ENCODE assay signal across 24 cellular contexts in the genomic region with DNA sequence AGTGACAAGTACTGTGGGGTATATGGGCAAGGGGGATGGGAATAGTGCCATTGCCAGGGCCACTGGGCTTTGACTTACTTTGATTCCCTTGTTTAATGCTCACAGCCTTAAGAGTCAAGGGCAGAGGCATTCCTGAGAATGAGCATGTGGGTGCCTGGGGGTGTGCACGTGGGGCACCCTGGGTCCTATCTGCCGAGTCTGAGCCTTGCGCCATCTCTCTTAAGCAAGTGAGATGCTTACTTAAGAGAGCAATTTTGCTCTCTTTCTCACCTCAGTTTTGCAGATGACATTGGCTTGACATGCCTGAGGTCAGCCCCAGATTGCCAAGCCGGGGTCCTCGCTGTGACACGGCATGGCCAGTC. TPM values are rescaled to one million over a fixed set of nuclear protein-coding genes. Genes with fewer than 3 reads are reported as not detected.
A peak's percentile ranks its signal among the peaks of the same experiment; 100 is the strongest.
DNase-seq lines count a peak whose midpoint lies in the region; ATAC-seq and TF ChIP-seq lines count a peak whose summit lies in the region.
"Had no signal": no experiment of that assay in that cellular context is flagged by ENCODE, and none has a peak within 500 bp of the region (broad histone marks: within the 10 kb centered on the region; RNA-seq: fewer than 3 reads in every experiment).

No MANE protein-coding gene starts in this region.

- H3K4me3 ChIP-seq in breast epithelium (no peak overlapping the region), WERI-Rb-1 (ENCODE audit: low read depth, low read length) (no peak overlapping the region), lower lobe of right lung (no peak overlapping the region), upper lobe of right lung (no peak overlapping the region)
- H3K4me3 ChIP-seq: esophagus muscularis mucosa, lung had no signal

- H3K9me3 ChIP-seq in breast epithelium, result no peaks in the 10 kb centered on the region
- no peaks in the 10 kb centered on the region for H3K9me3 ChIP-seq in WERI-Rb-1 (ENCODE audit: severe bottlenecking)
- H3K9me3 ChIP-seq in lower lobe of right lung, result no peaks in the 10 kb centered on the region
- H3K9me3 ChIP-seq in upper lobe of right lung, result no peaks in the 10 kb centered on the region
- H3K9me3 ChIP-seq: esophagus muscularis mucosa had no signal

- TF ChIP-seq CTCF in breast epithelium (IDR thresholded peaks at IDR 0.05), result no peak
- TF ChIP-seq CTCF in MCF 10A (IDR thresholded peaks at IDR 0.05; ENCODE audit: unreplicated experiment), result no peak
- TF ChIP-seq CTCF in WERI-Rb-1 (IDR thresholded peaks at IDR 0.05; ENCODE audit: low read depth, low read length), result no peak
- no peak for TF ChIP-seq CTCF in lower lobe of right lung (IDR thresholded peaks at IDR 0.05)
- TF ChIP-seq CTCF in upper lobe of right lung (IDR thresholded peaks at IDR 0.05), result no peak

- CTCF ChIA-PET in MCF 10A (lab: Yijun Ruan, JAX), result interaction anchor here (0.6 kb wide), 2 partner anchors 42 to 65 kb away, joined by 3 read pairs; no protein-coding TSS in a partner anchor

- H3K9me3 Mint-ChIP-seq in MCF 10A (ENCODE audit: unreplicated experiment), result no peaks in the 10 kb centered on the region
- H3K9me3 Mint-ChIP-seq: CD4-positive, CD25-positive, alpha-beta regulatory T cell; HFFc6; stimulated activated naive CD8-positive, alpha-beta T cell treated with anti-CD3 and anti-CD28 coated beads, Interleukin-15, amount 100 ng/mL, for 72 hours had no signal

- no peak for DNase-seq in breast epithelium (ENCODE audit: low spot score in 2 of 2)
- no peak for DNase-seq in MCF 10A (ENCODE audit: unreplicated experiment)
- no peak for DNase-seq in WERI-Rb-1
- peak; percentile 52 for DNase-seq in lower lobe of right lung
- no peak for DNase-seq in upper lobe of right lung
- DNase-seq in NCI-H146 (lab: John Stamatoyannopoulos, UW), result no peak
- no peak for DNase-seq in HT-29 (ENCODE audit: low spot score)
- DNase-seq in NK-92 (lab: John Stamatoyannopoulos, UW; ENCODE audit: unreplicated experiment), result no peak
- DNase-seq: activated CD4-positive, alpha-beta T cell treated with anti-CD3 and anti-CD28 coated beads, Interleukin-2, amount 50 U/mL, for 48 hours; activated naive CD4-positive, alpha-beta T cell treated with Interleukin-2 at 50 U/mL for 16 hours; activated T-cell treated with anti-CD3 and anti-CD28 coated beads for 4 hours; aorta; CD4-positive, CD25-positive, alpha-beta regulatory T cell; effector memory CD4-positive, alpha-beta T cell; HFFc6; KBM-7; NCI-H1092; NCI-H2081 treated with DMSO at 0.1 percent for 48 hours; occipital lobe; stimulated activated naive CD8-positive, alpha-beta T cell treated with anti-CD3 and anti-CD28 coated beads, Interleukin-15, amount 100 ng/mL, for 72 hours; T-helper 1 cell had no signal

- H3K4me1 ChIP-seq in breast epithelium, result no peaks in the 10 kb centered on the region
- peaks cover 29% of the 10 kb centered on the region for H3K4me1 ChIP-seq in lower lobe of right lung
- H3K4me1 ChIP-seq in upper lobe of right lung, result peaks cover 17% of the 10 kb centered on the region

- no peak overlapping the region for H3K4me3 Mint-ChIP-seq in MCF 10A (ENCODE audit: unreplicated experiment)
- H3K4me3 Mint-ChIP-seq: CD4-positive, CD25-positive, alpha-beta regulatory T cell; HFFc6; stimulated activated naive CD8-positive, alpha-beta T cell treated with anti-CD3 and anti-CD28 coated beads, Interleukin-15, amount 100 ng/mL, for 72 hours had no signal

- no peak overlapping the region for H3K27ac Mint-ChIP-seq in MCF 10A (ENCODE audit: low read depth, unreplicated experiment)
- H3K27ac Mint-ChIP-seq: CD4-positive, CD25-positive, alpha-beta regulatory T cell; HFFc6 had no signal

- intact Hi-C loops in breast epithelium (cut with DNase I; ENCODE audit: low total_unique reads), result no loop called here
- intact Hi-C loops in MCF 10A (cut with micrococcal nuclease), result no loop called here
- intact Hi-C loops in lower lobe of right lung (cut with DNase I), result no loop called here
- intact Hi-C loops in upper lobe of right lung (cut with DNase I), result no loop called here

- H3K27ac ChIP-seq in breast epithelium (peak overlapping the region; percentile 61 to 81), WERI-Rb-1 (peak overlapping the region; percentile 72), lower lobe of right lung (no peak overlapping the region), upper lobe of right lung (no peak overlapping the region)
- H3K27ac ChIP-seq: VCaP had no signal

- TF ChIP-seq POLR2A in breast epithelium (IDR thresholded peaks at IDR 0.05), result no peak

- POLR2A ChIA-PET in MCF 10A (lab: Yijun Ruan, JAX), result no interaction called here

- ATAC-seq in lower lobe of right lung (peak; percentile 57 to 61), upper lobe of right lung (peak; percentile 62)
- ATAC-seq: stimulated activated naive CD8-positive, alpha-beta T cell treated with anti-CD3 and anti-CD28 coated beads, Interleukin-15, amount 100 ng/mL, for 72 hours had no signal

- no peaks in the 10 kb centered on the region for H3K27me3 Mint-ChIP-seq in MCF 10A (ENCODE audit: insufficient read depth, unreplicated experiment)

- H3K4me1 Mint-ChIP-seq in MCF 10A (ENCODE audit: insufficient read depth, unreplicated experiment), result no peaks in the 10 kb centered on the region
- H3K4me1 Mint-ChIP-seq: CD4-positive, CD25-positive, alpha-beta regulatory T cell had no signal

- H3K36me3 ChIP-seq in breast epithelium (no peaks in the 10 kb centered on the region), WERI-Rb-1 (no peaks in the 10 kb centered on the region), lower lobe of right lung (no peaks in the 10 kb centered on the region), upper lobe of right lung (no peaks in the 10 kb centered on the region)
- H3K36me3 ChIP-seq: esophagus muscularis mucosa had no signal

- BruUV-seq in MCF 10A (replicated peaks; lab: Mats Ljungman, UMichigan), result no TSS peak

- no peaks in the 10 kb centered on the region for H3K36me3 Mint-ChIP-seq in MCF 10A (ENCODE audit: insufficient read depth, unreplicated experiment)
- H3K36me3 Mint-ChIP-seq: CD4-positive, CD25-positive, alpha-beta regulatory T cell had no signal

- H3K27me3 ChIP-seq in breast epithelium (no peaks in the 10 kb centered on the region), WERI-Rb-1 (ENCODE audit: insufficient read depth, low read depth, severe bottlenecking) (no peaks in the 10 kb centered on the region), lower lobe of right lung (ENCODE audit: low read depth) (no peaks in the 10 kb centered on the region), upper lobe of right lung (no peaks in the 10 kb centered on the region)
- H3K27me3 ChIP-seq: esophagus muscularis mucosa had no signal

RNA-seq across cellular contexts. Expression of a gene that starts 28.6 kb away (rescaled TPM):
- total RNA-seq in breast epithelium (10 to 100 TPM; 16.0 to 56.0 (median 55.8) TPM), MCF 10A (2022) (15.5 and 17.0 TPM in 2 replicates), lower lobe of right lung (54.1 TPM), upper lobe of right lung (81.6 TPM)
- total RNA-seq in HT-29 (2014; rRNA removed; shearing (Covaris generic)), result 47.4 and 58.1 TPM in 2 replicates
- total RNA-seq: CD4-positive, CD25-positive, alpha-beta regulatory T cell had no signal

Comparison
In these comparisons a context has a peak if more than half of its experiments do, and no peak if none do; other contexts are left out.
1. H3K27ac ChIP-seq: peak in breast epithelium (2 of 2) and WERI-Rb-1 (single experiment); none in lower lobe of right lung (single experiment) and upper lobe of right lung (single experiment).